7 cellular contexts compared by ENCODE assay signal in genomic region chr4:4116901-4117300, GRCh38.
DNase-seq lines count a peak whose midpoint lies in the region; ATAC-seq, FAIRE-seq and TF ChIP-seq lines count a peak whose summit lies in the region.
"Not testable (repeated sequence)": the region's sequence is repeated elsewhere in the genome, so short reads cannot be mapped to it uniquely, and the experiment has no call there.

No MANE protein-coding gene starts in this region.

- H2AFZ ChIP-seq in OCI-LY7 (ENCODE audit: low read length) = peak overlapping the region; percentile 19; the same call in 1 of the 2 replicates
- not testable (repeated sequence) for H2AFZ ChIP-seq in K562 (ENCODE audit: low read depth, low read length)

- H3K27ac ChIP-seq in OCI-LY7 (ENCODE audit: low read depth, low read length, poor library complexity, severe bottlenecking); K562 (ENCODE audit: extremely low read depth, low read depth, low read length): not testable (repeated sequence)

- FAIRE-seq in K562 (lab: Jason Lieb, UNC) = peak; percentile 74

- H3K4me3 ChIP-seq in OCI-LY7 (ENCODE audit: low read depth, low read length, poor library complexity, severe bottlenecking); K562: not testable (repeated sequence)

- BruUV-seq in OCI-LY7 (replicated peaks; lab: Mats Ljungman, UMichigan); K562 (replicated peaks; lab: Mats Ljungman, UMichigan): not testable (repeated sequence)

- not testable (repeated sequence) for TF ChIP-seq RAD21 in K562 (CRISPR knock-in tag; conservative IDR thresholded peaks at IDR 0.05 in 1 of 2, IDR thresholded peaks at IDR 0.05 in 1 of 2)

- not testable (repeated sequence) for TF ChIP-seq POLR2A in K562 (conservative IDR thresholded peaks at IDR 0.05); erythroblast (IDR thresholded peaks at IDR 0.05; ENCODE audit: low read length)

- not testable (repeated sequence) for H3K27me3 ChIP-seq in K562 (ENCODE audit: control insufficient read depth in 2 of 2, insufficient read depth in 2 of 2, low read length in 2 of 2)

- not testable (repeated sequence) for H3K9ac ChIP-seq in K562 (ENCODE audit: insufficient read depth in 1 of 2, low read depth in 2 of 2, low read length in 2 of 2)

- H3K4me1 ChIP-seq in OCI-LY7 (ENCODE audit: insufficient read depth, low read length, poor library complexity, severe bottlenecking); K562 (replicated peaks in 1 of 2; ENCODE audit: control insufficient read depth in 2 of 2, insufficient read depth in 2 of 2, low read length in 2 of 2): not testable (repeated sequence)

- not testable (repeated sequence) for H3K4me2 ChIP-seq in OCI-LY7 (ENCODE audit: low read length); K562 (ENCODE audit: insufficient read depth, low read length)

- not testable (repeated sequence) for TF ChIP-seq EP300 in K562 (IDR thresholded peaks at IDR 0.05; ENCODE audit: low read length)

- not testable (repeated sequence) for H3K79me2 ChIP-seq in OCI-LY7 (ENCODE audit: insufficient read depth, low read depth, low read length); K562 (ENCODE audit: control insufficient read depth, insufficient read depth, low read length)

- DNase-seq in DMS 273 (lab: John Stamatoyannopoulos, UW; ENCODE audit: unreplicated experiment) (peak; percentile 14), GM20000 (ENCODE audit: low spot score) (peak; percentile 9), LHCN-M2 (ENCODE audit: low read depth) (peak; percentile 1), OCI-LY7 (ENCODE audit: low spot score) (peak; percentile 62), K562 (ENCODE audit: extremely low read depth in 1 of 4, low spot score in 3 of 4) (peak; percentile 36 to 58 (median 49)), erythroblast (lab: John Stamatoyannopoulos, UW) (peak; percentile 3 to 20), iPS DF 19.7 (ENCODE audit: low read depth, low spot score) (peak; percentile 20)

- 0% methylated on average over 1 of the region's 1 CpG for WGBS in K562 (ENCODE audit: insufficient coverage, low coverage, missing lambda C conversion rate)

- not testable (repeated sequence) for H3K36me3 ChIP-seq in OCI-LY7 (ENCODE audit: insufficient read depth, low read length); K562 (ENCODE audit: control insufficient read depth, insufficient read depth, low read length)

- intact Hi-C loops in OCI-LY7 (cut with micrococcal nuclease; ENCODE audit: unreplicated experiment); K562 (cut with micrococcal nuclease): not testable (repeated sequence)

- CTCF ChIA-PET in OCI-LY7 (lab: Charles Lee; ENCODE audit: unreplicated experiment); K562 (lab: Yijun Ruan, JAX; ENCODE audit: low intra/inter-chr PET ratio): not testable (repeated sequence)

- in situ Hi-C loops in K562 (cut with MboI) = not testable (repeated sequence)

- POLR2A ChIA-PET in OCI-LY7 (lab: Charles Lee); K562 (lab: Yijun Ruan, JAX): not testable (repeated sequence)

- H3K9me3 ChIP-seq in OCI-LY7 (ENCODE audit: low read length); K562 (replicated peaks; ENCODE audit: control insufficient read depth, insufficient read depth, low read depth, low read length): not testable (repeated sequence)

- not testable (repeated sequence) for H4K20me1 ChIP-seq in OCI-LY7 (ENCODE audit: insufficient read depth, low read length); K562 (replicated peaks; ENCODE audit: control insufficient read depth, insufficient read depth, low read length)

- TF ChIP-seq CTCF in GM20000 (IDR thresholded peaks at IDR 0.05; ENCODE audit: extremely low read depth, missing control alignments); OCI-LY7 (conservative IDR thresholded peaks at IDR 0.05; ENCODE audit: low read length); K562 (IDR thresholded peaks at IDR 0.05 in 2 of 3, conservative IDR thresholded peaks at IDR 0.05 in 1 of 3; ENCODE audit: insufficient read depth in 2 of 3, low read depth in 1 of 3, low read length in 3 of 3): not testable (repeated sequence)

- H3K9me2 ChIP-seq in OCI-LY7 (ENCODE audit: insufficient read depth, low read length) = not testable (repeated sequence)

- not testable (repeated sequence) for H3K9me1 ChIP-seq in K562 (ENCODE audit: control insufficient read depth, insufficient read depth, low read length)

- not testable (repeated sequence) for ATAC-seq in K562

TF ChIP-seq in K562, 482 proteins besides CTCF, POLR2A, EP300 and RAD21:
- TF ChIP-seq HCFC1 (IDR thresholded peaks at IDR 0.05; ENCODE audit: low read depth, low read length) = peak; percentile 76
- peak; percentile 35; a peak in 2 of 4 replicates for TF ChIP-seq SIX5 (IDR thresholded peaks at IDR 0.05; ENCODE audit: borderline replicate concordance in 1 of 2, insufficient read depth in 1 of 2, low read depth in 1 of 2, low read length in 2 of 2)
- TF ChIP-seq USF1 (CRISPR knock-in tag; IDR thresholded peaks at IDR 0.05) = peak; percentile 83
- peak; percentile 77 for TF ChIP-seq ZNF143 (CRISPR knock-in tag; IDR thresholded peaks at IDR 0.05)
- peak; percentile 77 for TF ChIP-seq RAD51 (IDR thresholded peaks at IDR 0.05; ENCODE audit: borderline replicate concordance, low read depth)
- peak; percentile 86 for TF ChIP-seq USF2 (CRISPR knock-in tag; IDR thresholded peaks at IDR 0.05)
- TF ChIP-seq ELF1 (tag; IDR thresholded peaks at IDR 0.05) = peak; percentile 67; the same call in 1 of the 2 replicates

Comparison
In these comparisons a context has a peak if more than half of its experiments do, and no peak if none do; other contexts are left out.
1. DNase-seq: peak in every context shown above with its lines; median percentile 62 in OCI-LY7; 49 in K562; 20 in iPS DF 19.7; 14 in DMS 273; 12 in erythroblast; 9 in GM20000; 1 in LHCN-M2.